In the genomic region with DNA sequence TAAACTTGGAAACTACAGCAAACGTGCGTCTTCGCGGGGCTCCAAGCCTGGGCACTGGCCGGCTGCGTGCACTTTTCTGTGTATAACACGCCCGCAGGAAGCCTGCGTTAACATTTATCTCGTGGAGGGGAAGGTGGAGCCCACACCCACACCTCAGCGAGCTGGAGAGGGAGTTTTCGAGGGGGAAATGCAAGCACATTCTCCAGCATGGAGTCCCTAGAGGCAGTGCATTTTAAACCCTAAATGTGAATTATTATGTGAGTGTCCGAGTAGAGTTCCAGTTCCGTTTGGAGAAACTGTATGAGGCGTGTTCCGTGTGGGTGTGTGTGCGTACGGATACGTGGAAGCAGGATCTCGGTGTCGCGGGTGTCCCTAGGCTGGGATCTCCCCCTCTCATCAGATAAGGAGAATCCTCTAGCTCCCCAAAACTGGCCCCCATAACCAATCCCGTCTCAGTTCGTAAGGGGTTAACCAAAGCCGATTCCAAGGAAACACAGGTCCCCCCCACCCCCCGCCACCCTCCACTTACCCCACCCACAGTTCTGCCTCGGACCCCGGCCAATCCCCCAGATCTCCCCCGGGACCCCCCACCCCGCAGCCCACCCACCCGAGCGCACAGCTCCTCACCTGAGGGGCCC, we compare ENCODE assay signal across 8 cellular contexts. TPM values are rescaled to one million over a fixed set of nuclear protein-coding genes. Genes with fewer than 3 reads are reported as not detected.
DNase-seq lines count a peak whose midpoint lies in the region; ATAC-seq and TF ChIP-seq lines count a peak whose summit lies in the region.

No MANE protein-coding gene starts in this region.

- no peaks in the 10 kb centered on the region for H3K9me3 ChIP-seq in neuron (ENCODE audit: low read length)

- no peaks in the 10 kb centered on the region for H3K27me3 ChIP-seq in neuron (ENCODE audit: insufficient read depth, low read length)

- H3K4me1 ChIP-seq in neuron (ENCODE audit: insufficient read depth, low read length) = peaks cover 38% of the 10 kb centered on the region

- DNase-seq in NCI-H226 (peak; percentile 28), activated T-cell treated with anti-CD3 and anti-CD28 coated beads for 48 hours (ENCODE audit: low read depth) (peak; percentile 35), fibroblast of villous mesenchyme (ENCODE audit: low read depth) (peak; percentile 35), NCI-H345 (lab: John Stamatoyannopoulos, UW) (no peak), iPS-NIHi7 (ENCODE audit: extremely low spot score) (no peak)

- H2AFZ ChIP-seq in neuron (ENCODE audit: low read depth, low read length) = peak overlapping the region; percentile 69

- H3K4me3 ChIP-seq in GM12875 (ENCODE audit: low read depth, low read length) (peak overlapping the region; percentile 72), fibroblast of villous mesenchyme (ENCODE audit: low read depth, low read length) (peak overlapping the region; percentile 87), neuron (ENCODE audit: low read length) (peak overlapping the region; percentile 85)

- H3K36me3 ChIP-seq in neuron (ENCODE audit: insufficient read depth, low read length) = no peaks in the 10 kb centered on the region

- no peak for ATAC-seq in GM19328 (IDR thresholded peaks at IDR 0.05; ENCODE audit: unreplicated experiment)

- TF ChIP-seq CTCF in GM12875 (IDR thresholded peaks at IDR 0.05; ENCODE audit: borderline replicate concordance, insufficient read depth, low read depth, low read length) = no peak
- no peak for TF ChIP-seq CTCF in fibroblast of villous mesenchyme (IDR thresholded peaks at IDR 0.05; ENCODE audit: insufficient read depth, low read depth, low read length)

RNA-seq across cellular contexts. Expression of gene CDK6, which starts 0.4 kb away (rescaled TPM):
- 30.7 and 42.2 TPM in 2 replicates for total RNA-seq in fibroblast of villous mesenchyme

Comparison
In these comparisons a context has a peak if more than half of its experiments do, and no peak if none do; other contexts are left out.
1. DNase-seq: peak in NCI-H226 (single experiment), activated T-cell treated with anti-CD3 and anti-CD28 coated beads for 48 hours (single experiment) and fibroblast of villous mesenchyme (single experiment); none in NCI-H345 (single experiment) and iPS-NIHi7 (single experiment).
2. Peak in every context shown above with its lines, with median percentiles within 50 percentile points of each other: H3K4me3 ChIP-seq.